8 cellular contexts compared by ENCODE assay signal in genomic region chr14:35400707-35401421, GRCh38. TPM values are rescaled to one million over a fixed set of nuclear protein-coding genes. Genes with fewer than 3 reads are reported as not detected.
A peak's percentile ranks its signal among the peaks of the same experiment; 100 is the strongest.
DNase-seq lines count a peak whose midpoint lies in the region; ATAC-seq and TF ChIP-seq lines count a peak whose summit lies in the region.

No MANE protein-coding gene starts in this region.

- POLR2A ChIA-PET in PC-9 (lab: Charles Lee; ENCODE audit: unreplicated experiment) (interaction anchor here (0.6 to 0.7 kb wide), 2 partner anchors 81 to 139 kb away, joined by 3 to 5 read pairs; no protein-coding TSS in a partner anchor), MCF 10A (lab: Yijun Ruan, JAX) (interaction anchor here (0.6 to 14.3 kb wide), 13 partner anchors 11 to 939 kb away, joined by 3 to 422 read pairs (median 7); partner anchors contain the start of genes FAM177A1, PPP2R3C, PRORP and PSMA6)

- DNase-seq in PC-9 (no peak), MCF 10A (ENCODE audit: unreplicated experiment) (peak; percentile 67), natural killer cell (peak; percentile 45), GM10266 (ENCODE audit: extremely low spot score) (no peak), posterior vena cava (ENCODE audit: low spot score) (no peak), NCI-H187 (lab: John Stamatoyannopoulos, UW) (no peak)

- H3K4me3 ChIP-seq in ACC112 (ENCODE audit: low read depth, low read length) (peak overlapping the region; percentile 99), PC-9 (peak overlapping the region; percentile 85; the same call in 1 of the 2 replicates)

- H3K4me3 Mint-ChIP-seq in MCF 10A (ENCODE audit: unreplicated experiment) = peak overlapping the region; percentile 93
- H3K4me3 Mint-ChIP-seq in natural killer cell = peak overlapping the region; percentile 89

- H3K9me2 ChIP-seq in PC-9 (ENCODE audit: insufficient read depth) = no peaks in the 10 kb centered on the region

- H3K4me1 ChIP-seq in ACC112 (ENCODE audit: control insufficient read depth, insufficient read depth, low read length, unreplicated experiment) (peaks cover 29% of the 10 kb centered on the region), PC-9 (replicated peaks; ENCODE audit: insufficient read depth) (peaks cover 45% of the 10 kb centered on the region)

- H3K79me2 ChIP-seq in ACC112 (ENCODE audit: control insufficient read depth, insufficient read depth, low read length, unreplicated experiment) = peaks cover 43% of the 10 kb centered on the region
- H3K79me2 ChIP-seq in PC-9 (ENCODE audit: low read depth) = peaks cover 33% of the 10 kb centered on the region

- H3K27ac ChIP-seq in ACC112 (ENCODE audit: low read depth, low read length) (peak overlapping the region; percentile 92), PC-9 (0 out of 2 replicates have a peak overlapping the region, but pooled peaks have one; percentile 16)

- no peaks in the 10 kb centered on the region for H3K27me3 ChIP-seq in ACC112 (ENCODE audit: insufficient read depth, low read length)
- H3K27me3 ChIP-seq in PC-9 (ENCODE audit: insufficient read depth, low read depth) = no peaks in the 10 kb centered on the region

- intact Hi-C loops in PC-9 (cut with micrococcal nuclease; ENCODE audit: unreplicated experiment) = loop anchor here (5.0 kb wide), 1 partner anchor 279 kb away; the partner anchor contains the start of genes PPP2R3C and PRORP
- intact Hi-C loops in MCF 10A (cut with micrococcal nuclease) = no loop called here
- intact Hi-C loops in natural killer cell (cut with micrococcal nuclease) = loop anchor here (2.0 to 5.0 kb wide), 4 partner anchors 16 to 544 kb away; partner anchors contain the start of gene SRP54
- intact Hi-C loops in posterior vena cava (cut with DNase I) = loop anchor here (5.0 to 10.0 kb wide), 3 partner anchors 64 to 356 kb away; partner anchors contain the start of genes PSMA6 (in 2 of the 2) and FAM177A1 (in 1 of the 2)

- H3K36me3 Mint-ChIP-seq in MCF 10A (ENCODE audit: insufficient read depth, unreplicated experiment) (peaks cover 91% of the 10 kb centered on the region), natural killer cell (peaks cover 32% of the 10 kb centered on the region)

- no peaks in the 10 kb centered on the region for H3K27me3 Mint-ChIP-seq in MCF 10A (ENCODE audit: insufficient read depth, unreplicated experiment)
- H3K27me3 Mint-ChIP-seq in natural killer cell (ENCODE audit: low read depth in 2 of 2) = no peaks in the 10 kb centered on the region

- peaks cover 56% of the 10 kb centered on the region for H3F3A ChIP-seq in PC-9 (ENCODE audit: insufficient read depth, low read depth)

- H3K9me3 Mint-ChIP-seq in MCF 10A (ENCODE audit: unreplicated experiment) (no peaks in the 10 kb centered on the region), natural killer cell (no peaks in the 10 kb centered on the region)

- CTCF ChIA-PET in PC-9 (lab: Charles Lee) (no interaction called here), MCF 10A (lab: Yijun Ruan, JAX) (interaction anchor here (0.6 to 1.5 kb wide), 6 partner anchors 22 to 171 kb away, joined by 3 to 5 read pairs (median 4); no protein-coding TSS in a partner anchor)

- no TSS peak for BruUV-seq in PC-9 (replicated peaks; lab: Mats Ljungman, UMichigan)
- no TSS peak for BruUV-seq in MCF 10A (replicated peaks; lab: Mats Ljungman, UMichigan)

- H3K4me2 ChIP-seq in PC-9 = peak overlapping the region; percentile 98

- H3K4me1 Mint-ChIP-seq in MCF 10A (ENCODE audit: insufficient read depth, unreplicated experiment) (peaks cover 29% of the 10 kb centered on the region), natural killer cell (peaks cover 60 to 68% of the 10 kb centered on the region in 2 donors)

- TF ChIP-seq CTCF in PC-9 (conservative IDR thresholded peaks at IDR 0.05) (no peak), MCF 10A (IDR thresholded peaks at IDR 0.05; ENCODE audit: unreplicated experiment) (no peak), natural killer cell (IDR thresholded peaks at IDR 0.05) (no peak), GM10266 (IDR thresholded peaks at IDR 0.05; ENCODE audit: control insufficient read depth, insufficient read depth, low read depth, missing control alignments) (no peak)

- H3K36me3 ChIP-seq in ACC112 (ENCODE audit: insufficient read depth, low read length) (peaks cover 32% of the 10 kb centered on the region), PC-9 (ENCODE audit: low read depth) (peaks cover 28% of the 10 kb centered on the region)

- ATAC-seq in natural killer cell (no peak), HG02884 (IDR thresholded peaks at IDR 0.05; ENCODE audit: unreplicated experiment) (no peak)

- H3K27ac Mint-ChIP-seq in MCF 10A (ENCODE audit: low read depth, unreplicated experiment) = peak overlapping the region; percentile 91
- H3K27ac Mint-ChIP-seq in natural killer cell = peak overlapping the region; percentile 98

- peaks cover 8% of the 10 kb centered on the region; the same call in 1 of the 2 replicates for H4K20me1 ChIP-seq in PC-9 (ENCODE audit: insufficient read depth)

- H2AFZ ChIP-seq in ACC112 (ENCODE audit: low read length, unreplicated experiment) (no peak overlapping the region), PC-9 (no peak overlapping the region)

- H3K9me3 ChIP-seq in PC-9 (ENCODE audit: insufficient read depth, low read depth) = no peaks in the 10 kb centered on the region

RNA-seq across cellular contexts. Expression of gene NFKBIA, which starts 3.7 kb away (rescaled TPM):
- 30.2 and 34.8 TPM in 2 replicates for total RNA-seq in PC-9 (2021)
- total RNA-seq in MCF 10A (2022) = 74.5 and 112 TPM in 2 replicates
- total RNA-seq in natural killer cell = 1,000 to 10,000 TPM; 2,039 to 3,339 (median 2,499) TPM
- total RNA-seq in posterior vena cava = 100 to 1,000 TPM in 1 of 2 donors, 10 to 100 TPM in 1; 87.1 to 127 TPM

Comparison
In these comparisons a context has a peak if more than half of its experiments do, and no peak if none do; other contexts are left out.
1. DNase-seq: peak in MCF 10A (single experiment) and natural killer cell (single experiment); none in PC-9 (0 of 2), GM10266 (single experiment), posterior vena cava (single experiment) and NCI-H187 (0 of 2).
2. RNA of gene NFKBIA, which starts 3.7 kb away (total RNA-seq): 2,039 to 3,339 TPM in natural killer cell; 87.1 to 127 TPM in posterior vena cava, 74.5 to 112 TPM in MCF 10A and 30.2 to 34.8 TPM in PC-9; every median in the first group is over 10 times any median in the second.